Comparison of ENCODE assay signal across 13 cellular contexts in genomic region chr2:30301551-30301950, GRCh38.
DNase-seq lines count a peak whose midpoint lies in the region; ATAC-seq and TF ChIP-seq lines count a peak whose summit lies in the region.
"Had no signal": no experiment of that assay in that cellular context is flagged by ENCODE, and none has a peak within 500 bp of the region (broad histone marks: within the 10 kb centered on the region; RNA-seq: fewer than 3 reads in every experiment).

No MANE protein-coding gene starts in this region.

- peak overlapping the region; percentile 29 for H3K27ac Mint-ChIP-seq in activated T-helper 1 cell treated with anti-CD3 and anti-CD28 coated beads, Interleukin-12 subunit alpha, Interleukin-12 subunit beta, Interleukin-2, Interleukin-4 antibody, amounts not matched to agents 30 ng/mL and 10 ng/mL and 1 ng/mL, durations not matched to agents 14 hours and 24 hours and 36 hours
- H3K27ac Mint-ChIP-seq: activated B cell treated with CpG ODN at 0.5 μM for 24 hours; CD8-positive, alpha-beta T cell had no signal

- no peak for ATAC-seq in HG03135 (IDR thresholded peaks at IDR 0.05; ENCODE audit: unreplicated experiment)
- ATAC-seq: CD8-positive, alpha-beta T cell had no signal

- H3K9me3 ChIP-seq in stomach, result no peaks in the 10 kb centered on the region

- H3K36me3 ChIP-seq in stomach, result no peaks in the 10 kb centered on the region

- H3K36me3 Mint-ChIP-seq in activated T-helper 1 cell treated with anti-CD3 and anti-CD28 coated beads, Interleukin-12 subunit alpha, Interleukin-12 subunit beta, Interleukin-2, Interleukin-4 antibody, amounts not matched to agents 30 ng/mL and 10 ng/mL and 1 ng/mL, durations not matched to agents 14 hours and 24 hours and 36 hours (ENCODE audit: low read depth), result peaks cover 5% of the 10 kb centered on the region
- H3K36me3 Mint-ChIP-seq: CD8-positive, alpha-beta T cell had no signal

- peak overlapping the region in 4 of 5 donors; percentile 6 to 70 (median 58) for H3K27ac ChIP-seq in stomach

- peaks cover 3% of the 10 kb centered on the region for H3K27me3 Mint-ChIP-seq in activated T-helper 1 cell treated with anti-CD3 and anti-CD28 coated beads, Interleukin-12 subunit alpha, Interleukin-12 subunit beta, Interleukin-2, Interleukin-4 antibody, amounts not matched to agents 30 ng/mL and 10 ng/mL and 1 ng/mL, durations not matched to agents 14 hours and 24 hours and 36 hours (ENCODE audit: insufficient read depth)
- H3K27me3 Mint-ChIP-seq: activated B cell treated with CpG ODN at 0.5 μM for 24 hours; activated naive CD8-positive, alpha-beta T cell had no signal

- peaks cover 26% of the 10 kb centered on the region for H3K4me1 Mint-ChIP-seq in activated T-helper 1 cell treated with anti-CD3 and anti-CD28 coated beads, Interleukin-12 subunit alpha, Interleukin-12 subunit beta, Interleukin-2, Interleukin-4 antibody, amounts not matched to agents 30 ng/mL and 10 ng/mL and 1 ng/mL, durations not matched to agents 14 hours and 24 hours and 36 hours (ENCODE audit: low read depth)

- H3K27me3 ChIP-seq in stomach, result no peaks in the 10 kb centered on the region

- DNase-seq in HCEC 1CT (peak; percentile 55), kidney glomerular epithelial cell (lab: John Stamatoyannopoulos, UW) (peak; percentile 35), stomach (no peak), DMS114 treated with DMSO at 0.1 percent for 48 hours (lab: John Stamatoyannopoulos, UW; ENCODE audit: unreplicated experiment) (no peak), NCI-H446 treated with DMSO at 0.1 percent for 48 hours (lab: John Stamatoyannopoulos, UW) (no peak)
- no peak for DNase-seq in activated T-helper 1 cell treated with anti-CD3 and anti-CD28 coated beads, Interleukin-12 subunit alpha, Interleukin-12 subunit beta, Interleukin-2, Interleukin-4 antibody, amounts not matched to agents 30 ng/mL and 10 ng/mL and 1 ng/mL, durations not matched to agents 14 hours and 24 hours and 36 hours (ENCODE audit: low spot score)
- DNase-seq: activated B cell treated with CpG ODN at 0.5 μM for 24 hours; CD8-positive, alpha-beta T cell; KBM-7; NCI-H345; stimulated activated CD8-positive, alpha-beta memory T cell treated with anti-CD3 and anti-CD28 coated beads, Interleukin-4, amount 100 ng/mL, for 48 hours had no signal

- H3K4me1 ChIP-seq in stomach, result peaks cover 0 to 23% (median 9%) of the 10 kb centered on the region in 4 donors

- WGBS in stomach, 5 donors, result 69 to 85% (median 75%) methylated on average over 6 to 7 of the region's 7 CpGs

- no peak overlapping the region for H3K4me3 Mint-ChIP-seq in activated T-helper 1 cell treated with anti-CD3 and anti-CD28 coated beads, Interleukin-12 subunit alpha, Interleukin-12 subunit beta, Interleukin-2, Interleukin-4 antibody, amounts not matched to agents 30 ng/mL and 10 ng/mL and 1 ng/mL, durations not matched to agents 14 hours and 24 hours and 36 hours
- H3K4me3 Mint-ChIP-seq: activated B cell treated with CpG ODN at 0.5 μM for 24 hours; activated naive CD8-positive, alpha-beta T cell; CD8-positive, alpha-beta T cell had no signal

- TF ChIP-seq POLR2A in stomach (IDR thresholded peaks at IDR 0.05), result no peak

- TF ChIP-seq CTCF in stomach (IDR thresholded peaks at IDR 0.05), result no peak

- intact Hi-C loops in activated T-helper 1 cell treated with anti-CD3 and anti-CD28 coated beads, Interleukin-12 subunit alpha, Interleukin-12 subunit beta, Interleukin-2, Interleukin-4 antibody, amounts not matched to agents 30 ng/mL and 10 ng/mL and 1 ng/mL, durations not matched to agents 14 hours and 24 hours and 36 hours (cut with micrococcal nuclease), result no loop called here
- intact Hi-C loops in stomach (cut with DNase I; ENCODE audit: low total_unique reads), result no loop called here

- no peak overlapping the region for H3K4me3 ChIP-seq in stomach

- H3K9me3 Mint-ChIP-seq in activated T-helper 1 cell treated with anti-CD3 and anti-CD28 coated beads, Interleukin-12 subunit alpha, Interleukin-12 subunit beta, Interleukin-2, Interleukin-4 antibody, amounts not matched to agents 30 ng/mL and 10 ng/mL and 1 ng/mL, durations not matched to agents 14 hours and 24 hours and 36 hours, result peaks cover 3% of the 10 kb centered on the region
- H3K9me3 Mint-ChIP-seq: activated B cell treated with CpG ODN at 0.5 μM for 24 hours; CD8-positive, alpha-beta T cell had no signal

- TF ChIP-seq EP300 in stomach (IDR thresholded peaks at IDR 0.05), result no peak

Comparison
In these comparisons a context has a peak if more than half of its experiments do, and no peak if none do; other contexts are left out.
1. DNase-seq: peak in HCEC 1CT (single experiment) and kidney glomerular epithelial cell (single experiment); none in activated T-helper 1 cell treated with anti-CD3 and anti-CD28 coated beads, Interleukin-12 subunit alpha, Interleukin-12 subunit beta, Interleukin-2, Interleukin-4 antibody, amounts not matched to agents 30 ng/mL and 10 ng/mL and 1 ng/mL, durations not matched to agents 14 hours and 24 hours and 36 hours (single experiment), stomach (single experiment), DMS114 treated with DMSO at 0.1 percent for 48 hours (single experiment) and NCI-H446 treated with DMSO at 0.1 percent for 48 hours (single experiment).